8 cellular contexts compared by ENCODE assay signal in genomic region chr15:68829068-68829467, GRCh38. TPM values are rescaled to one million over a fixed set of nuclear protein-coding genes. Genes with fewer than 3 reads are reported as not detected.
DNase-seq lines count a peak whose midpoint lies in the region; ATAC-seq, FAIRE-seq and TF ChIP-seq lines count a peak whose summit lies in the region.

No MANE protein-coding gene starts in this region.

- H3K9me3 Mint-ChIP-seq in Calu3 (ENCODE audit: low read depth, unreplicated experiment), result no peaks in the 10 kb centered on the region

- POLR2A ChIA-PET in PC-9 (lab: Charles Lee; ENCODE audit: unreplicated experiment), result interaction anchor here (0.7 kb wide), 2 partner anchors 25 to 347 kb away, joined by 3 to 6 read pairs; no protein-coding TSS in a partner anchor

- CTCF ChIA-PET in Calu3 (lab: Charles Lee), result interaction anchor here (0.7 to 1.2 kb wide), 6 partner anchors 10 to 96 kb away, joined by 3 to 8 read pairs (median 4); no protein-coding TSS in a partner anchor
- CTCF ChIA-PET in PC-9 (lab: Charles Lee), result interaction anchor here (0.6 kb wide), 1 partner anchor 28 kb away, joined by 6 read pairs; no protein-coding TSS in a partner anchor

- peak; percentile 15 for DNase-seq in Calu3
- DNase-seq in HAP-1 (ENCODE audit: low spot score in 2 of 2), result peak; percentile 69 to 89
- DNase-seq in WERI-Rb-1, result no peak
- DNase-seq in left cardiac atrium, result no peak
- peak in 25 of 49 donors; percentile 10 to 81 (median 29) for DNase-seq in substantia nigra (lab: John Stamatoyannopoulos, UW)
- DNase-seq in PC-9, result no peak
- no peak for DNase-seq in H7
- no peak for DNase-seq in H54 (ENCODE audit: insufficient read length, low spot score)

- no peak overlapping the region for H2AFZ ChIP-seq in PC-9

- no peaks in the 10 kb centered on the region for H3K9me2 ChIP-seq in PC-9 (ENCODE audit: insufficient read depth)

- H3K27ac ChIP-seq in WERI-Rb-1 (no peak overlapping the region), substantia nigra (ENCODE audit: low read depth, low read length, poor library complexity, severe bottlenecking) (peak overlapping the region; percentile 23), PC-9 (no peak overlapping the region)

- H3K4me3 Mint-ChIP-seq in Calu3 (ENCODE audit: low read depth, unreplicated experiment), result no peak overlapping the region

- in situ Hi-C loops in HAP-1 (cut with MboI; ENCODE audit: low sequenced_read_pairs), result no loop called here

- H3K27me3 Mint-ChIP-seq in Calu3 (ENCODE audit: unreplicated experiment), result peaks cover 42% of the 10 kb centered on the region

- no peak for TF ChIP-seq POLR2A in H54 (IDR thresholded peaks at IDR 0.05; ENCODE audit: low read depth, low read length)

- no peak for TF ChIP-seq CTCF in Calu3 (IDR thresholded peaks at IDR 0.05; ENCODE audit: unreplicated experiment)
- peak; percentile 60 for TF ChIP-seq CTCF in WERI-Rb-1 (IDR thresholded peaks at IDR 0.05; ENCODE audit: low read depth, low read length)
- no peak for TF ChIP-seq CTCF in PC-9 (conservative IDR thresholded peaks at IDR 0.05)

- no peaks in the 10 kb centered on the region for H3F3A ChIP-seq in PC-9 (ENCODE audit: insufficient read depth, low read depth)

- intact Hi-C loops in Calu3 (cut with micrococcal nuclease; ENCODE audit: unreplicated experiment) (loop anchor here (5.0 kb wide), 1 partner anchor 47 kb away; no protein-coding TSS in a partner anchor), left cardiac atrium (cut with DNase I) (loop anchor here (5.0 kb wide), 3 partner anchors 42 to 97 kb away; no protein-coding TSS in a partner anchor), PC-9 (cut with micrococcal nuclease; ENCODE audit: unreplicated experiment) (no loop called here)

- peaks cover under 1% of the 10 kb centered on the region; the same call in 1 of the 2 replicates for H3K79me2 ChIP-seq in PC-9 (ENCODE audit: low read depth)

- peaks cover 14% of the 10 kb centered on the region for H3K4me1 ChIP-seq in HAP-1
- H3K4me1 ChIP-seq in PC-9 (replicated peaks; ENCODE audit: insufficient read depth), result no peaks in the 10 kb centered on the region

- H4K20me1 ChIP-seq in PC-9 (ENCODE audit: insufficient read depth), result no peaks in the 10 kb centered on the region

- no peak overlapping the region for H3K4me2 ChIP-seq in PC-9

- no peaks in the 10 kb centered on the region for H3K9me3 ChIP-seq in HAP-1
- H3K9me3 ChIP-seq in WERI-Rb-1 (ENCODE audit: severe bottlenecking), result no peaks in the 10 kb centered on the region
- no peaks in the 10 kb centered on the region for H3K9me3 ChIP-seq in PC-9 (ENCODE audit: insufficient read depth, low read depth)

- no peak for FAIRE-seq in H54 (lab: Jason Lieb, UNC)

- H3K27me3 ChIP-seq in HAP-1 (ENCODE audit: low read depth) (peaks cover 17% of the 10 kb centered on the region), WERI-Rb-1 (ENCODE audit: insufficient read depth, low read depth, severe bottlenecking) (no peaks in the 10 kb centered on the region), PC-9 (ENCODE audit: insufficient read depth, low read depth) (no peaks in the 10 kb centered on the region), H7 (ENCODE audit: control insufficient read depth, insufficient read depth, low read length) (peaks cover 18% of the 10 kb centered on the region)

- BruUV-seq in Calu3 (replicated peaks; lab: Mats Ljungman, UMichigan) (no TSS peak), PC-9 (replicated peaks; lab: Mats Ljungman, UMichigan) (no TSS peak)

- H3K36me3 ChIP-seq in HAP-1 (replicated peaks) (no peaks in the 10 kb centered on the region), WERI-Rb-1 (no peaks in the 10 kb centered on the region), PC-9 (ENCODE audit: low read depth) (no peaks in the 10 kb centered on the region), H7 (replicated peaks; ENCODE audit: control insufficient read depth, insufficient read depth, low read length) (no peaks in the 10 kb centered on the region)

- ATAC-seq in left cardiac atrium, result peak; percentile 72 to 73

- H3K36me3 Mint-ChIP-seq in Calu3 (ENCODE audit: insufficient read depth, unreplicated experiment), result no peaks in the 10 kb centered on the region

- H3K4me3 ChIP-seq in HAP-1, result no peak overlapping the region
- H3K4me3 ChIP-seq in WERI-Rb-1 (ENCODE audit: low read depth, low read length), result no peak overlapping the region
- H3K4me3 ChIP-seq in PC-9, result no peak overlapping the region
- H3K4me3 ChIP-seq in H7 (ENCODE audit: insufficient read depth, low read depth, low read length), result no peak overlapping the region

- H3K4me1 Mint-ChIP-seq in Calu3 (ENCODE audit: low read depth, unreplicated experiment), result no peaks in the 10 kb centered on the region

- no peak overlapping the region for H3K27ac Mint-ChIP-seq in Calu3 (ENCODE audit: unreplicated experiment)

RNA-seq across cellular contexts. Expression of gene ANP32A, which starts 8.4 kb away (rescaled TPM):
- total RNA-seq in Calu3 (2022) (250 and 267 TPM in 2 replicates), left cardiac atrium (100 to 1,000 TPM; 106 to 118 TPM), PC-9 (2021) (151 and 182 TPM in 2 replicates)
- total RNA-seq in H7 (2014; rRNA removed; shearing (Covaris generic)), result 107 and 138 TPM in 2 replicates

Comparison
In these comparisons a context has a peak if more than half of its experiments do, and no peak if none do; other contexts are left out.
1. DNase-seq: peak in Calu3 (single experiment), HAP-1 (2 of 2) and substantia nigra (25 of 49); none in WERI-Rb-1 (single experiment), left cardiac atrium (single experiment), PC-9 (0 of 2), H7 (single experiment) and H54 (single experiment).